21 cellular contexts compared by ENCODE assay signal in genomic region chr5:173628501-173628900, GRCh38. TPM values are rescaled to one million over a fixed set of nuclear protein-coding genes. Genes with fewer than 3 reads are reported as not detected.
A peak's percentile ranks its signal among the peaks of the same experiment; 100 is the strongest.
DNase-seq lines count a peak whose midpoint lies in the region; ATAC-seq and TF ChIP-seq lines count a peak whose summit lies in the region.
"Had no signal": no experiment of that assay in that cellular context is flagged by ENCODE, and none has a peak within 500 bp of the region (broad histone marks: within the 10 kb centered on the region; RNA-seq: fewer than 3 reads in every experiment).

No MANE protein-coding gene starts in this region.

- DNase-seq in dorsolateral prefrontal cortex (no peak), left lobe of liver (ENCODE audit: low spot score) (no peak), trophoblast cell (no peak), tibial artery (no peak), NCI-H1436 treated with DMSO at 0.1 percent for 48 hours (lab: John Stamatoyannopoulos, UW) (no peak), RKO (ENCODE audit: low spot score) (no peak), G401 (ENCODE audit: low spot score) (no peak)
- DNase-seq: Caco-2; CD4-positive, alpha-beta T cell; DMS153; MV-4-11; NCI-H187 treated with DMSO at 0.1 percent for 48 hours; NCI-H2227 treated with DMSO at 0.1 percent for 48 hours; NCI-H510A treated with DMSO at 0.1 percent for 48 hours; NCI-H774; SHP77 had no signal

- no peak overlapping the region for H2AFZ ChIP-seq in trophoblast cell (ENCODE audit: insufficient read depth, low read length, poor library complexity)

- peak overlapping the region; percentile 74 for H2BK120ac ChIP-seq in trophoblast cell (ENCODE audit: insufficient read depth, low read length, poor library complexity)

- peak overlapping the region; percentile 72 for H4K91ac ChIP-seq in trophoblast cell (ENCODE audit: low read depth, low read length)

- H3K27ac ChIP-seq in HUES6 (ENCODE audit: low read depth, low read length) (peak overlapping the region; percentile 25; the same call in 1 of the 2 replicates), dorsolateral prefrontal cortex (peak overlapping the region in 53 of 59 donors; percentile 31 to 93 (median 84)), trophoblast cell (ENCODE audit: low read depth, low read length) (peak overlapping the region; percentile 11), tibial artery (no peak overlapping the region)
- H3K27ac ChIP-seq: KMS-11, SK-N-MC had no signal

- H3K4me2 ChIP-seq in trophoblast cell (ENCODE audit: low read length), result no peak overlapping the region
- H3K4me2 ChIP-seq: A549, KMS-11 had no signal

- H4K8ac ChIP-seq in trophoblast cell (ENCODE audit: low read depth, low read length), result no peak overlapping the region

- H3K36me3 ChIP-seq in HUES6 (ENCODE audit: control insufficient read depth, insufficient read depth, low read length) (no peaks in the 10 kb centered on the region), trophoblast cell (ENCODE audit: control insufficient read depth in 1 of 2, insufficient read depth in 2 of 2, low read length in 2 of 2) (no peaks in the 10 kb centered on the region), tibial artery (no peaks in the 10 kb centered on the region)

- peak overlapping the region; percentile 19 for H3K14ac ChIP-seq in trophoblast cell (ENCODE audit: low read length)

- WGBS in trophoblast cell (ENCODE audit: extremely low coverage, insufficient coverage, insufficient read length), result no CpG with 5 or more reads among the region's 6 CpGs

- H3K79me2 ChIP-seq in trophoblast cell (ENCODE audit: control insufficient read depth, insufficient read depth, low read length, poor library complexity), result no peaks in the 10 kb centered on the region

- H2BK12ac ChIP-seq in trophoblast cell (ENCODE audit: low read length), result peak overlapping the region; percentile 72

- H3K9ac ChIP-seq in HUES6 (ENCODE audit: low read length) (no peak overlapping the region), trophoblast cell (ENCODE audit: low read length) (no peak overlapping the region)
- H3K9ac ChIP-seq: KMS-11 had no signal

- no peak overlapping the region for H3K4ac ChIP-seq in trophoblast cell (ENCODE audit: low read depth, low read length)

- peak overlapping the region; percentile 10 for H3K18ac ChIP-seq in trophoblast cell (ENCODE audit: low read length)

- H3K27me3 ChIP-seq in HUES6 (ENCODE audit: control insufficient read depth, insufficient read depth, low read length), result no peaks in the 10 kb centered on the region
- no peaks in the 10 kb centered on the region for H3K27me3 ChIP-seq in dorsolateral prefrontal cortex
- H3K27me3 ChIP-seq in trophoblast cell (ENCODE audit: insufficient read depth, low read length), result no peaks in the 10 kb centered on the region
- peaks cover 0 to 24% of the 10 kb centered on the region in 2 donors for H3K27me3 ChIP-seq in tibial artery

- no peak overlapping the region for H3K4me3 ChIP-seq in HUES6 (ENCODE audit: low read depth, low read length)
- peak overlapping the region in 3 of 59 donors; percentile 29 to 52 (median 44) for H3K4me3 ChIP-seq in dorsolateral prefrontal cortex
- no peak overlapping the region for H3K4me3 ChIP-seq in trophoblast cell (ENCODE audit: low read depth, low read length)
- H3K4me3 ChIP-seq in tibial artery, result no peak overlapping the region
- H3K4me3 ChIP-seq: A549, GM12878, SK-N-MC had no signal

- no peak overlapping the region for H2AK5ac ChIP-seq in trophoblast cell (ENCODE audit: low read length)

- H3K4me1 ChIP-seq in HUES6 (ENCODE audit: control insufficient read depth, insufficient read depth, low read length), result peaks cover 22% of the 10 kb centered on the region
- peaks cover 26 to 31% of the 10 kb centered on the region in 2 experiments for H3K4me1 ChIP-seq in trophoblast cell (ENCODE audit: control insufficient read depth in 1 of 2, insufficient read depth in 2 of 2, low read length in 2 of 2)
- peaks cover 0 to 4% (median 0%) of the 10 kb centered on the region in 4 donors for H3K4me1 ChIP-seq in tibial artery

- H3K9me3 ChIP-seq in HUES6 (ENCODE audit: control insufficient read depth, insufficient read depth, low read depth, low read length) (no peaks in the 10 kb centered on the region), trophoblast cell (ENCODE audit: insufficient read depth, low read depth, low read length) (no peaks in the 10 kb centered on the region), tibial artery (no peaks in the 10 kb centered on the region)
- H3K9me3 ChIP-seq: A549, Caco-2 had no signal

- peaks cover 13% of the 10 kb centered on the region for H3K79me1 ChIP-seq in trophoblast cell (ENCODE audit: low read length)

- peak; percentile 9 for ATAC-seq in left lobe of liver
- ATAC-seq: A549, GM12878 had no signal

- no peak overlapping the region for H4K12ac ChIP-seq in trophoblast cell (ENCODE audit: low read depth, low read length)

- TF ChIP-seq CTCF in dorsolateral prefrontal cortex (IDR thresholded peaks at IDR 0.05 in 54 of 56, conservative IDR thresholded peaks at IDR 0.05 in 2 of 56; ENCODE audit: low read depth in 1 of 56, partially characterized antibody in 56 of 56) (no peak), tibial artery (IDR thresholded peaks at IDR 0.05) (no peak)

- H3K23ac ChIP-seq in trophoblast cell (ENCODE audit: low read length), result no peak overlapping the region

- intact Hi-C loops in dorsolateral prefrontal cortex (cut with DNase I), result loop anchor here (5.0 to 10.0 kb wide), 4 partner anchors 44 to 239 kb away; no protein-coding TSS in a partner anchor
- intact Hi-C loops in tibial artery (cut with DNase I; ENCODE audit: low total_unique reads), result no loop called here

- in situ Hi-C loops in G401 (cut with HindIII; ENCODE audit: low sequenced_read_pairs), result no loop called here

- peak overlapping the region; percentile 4 for H2BK5ac ChIP-seq in trophoblast cell (ENCODE audit: low read depth, low read length, poor library complexity)

RNA-seq across cellular contexts. Expression of gene BOD1, which starts 12.1 kb away (rescaled TPM):
- total RNA-seq in dorsolateral prefrontal cortex (10 to 100 TPM; 30.1 to 53.8 (median 41.6) TPM), left lobe of liver (12.1 TPM)
- 58.2 and 60.5 TPM in 2 replicates for polyA plus RNA-seq in trophoblast cell (2013)
- total RNA-seq in G401 (2014; rRNA removed; shearing (Covaris generic)), result 85.4 and 98.6 TPM in 2 replicates

Comparison
In these comparisons a context has a peak if more than half of its experiments do, and no peak if none do; other contexts are left out.
1. H3K27ac ChIP-seq: peak in HUES6 (single experiment), dorsolateral prefrontal cortex (53 of 59) and trophoblast cell (single experiment); none in tibial artery (0 of 2).